In genomic region chr19:5624741-5625140, GRCh38 we compare ENCODE assay signal across 9 cellular contexts. TPM values are rescaled to one million over a fixed set of nuclear protein-coding genes. Genes with fewer than 3 reads are reported as not detected.
A peak's percentile ranks its signal among the peaks of the same experiment; 100 is the strongest.
DNase-seq lines count a peak whose midpoint lies in the region; ATAC-seq, FAIRE-seq and TF ChIP-seq lines count a peak whose summit lies in the region.
"Had no signal": no experiment of that assay in that cellular context is flagged by ENCODE, and none has a peak within 500 bp of the region (broad histone marks: within the 10 kb centered on the region; RNA-seq: fewer than 3 reads in every experiment).

No MANE protein-coding gene starts in this region.

- no peak overlapping the region for H2AFZ ChIP-seq in HepG2 (ENCODE audit: low read length)

- POLR2A ChIA-PET in HepG2 (lab: Yijun Ruan, JAX), result interaction anchor here (3.1 kb wide), 1 partner anchor 65 kb away, joined by 21 read pairs; the partner anchor contains the start of gene RPL36

- peak overlapping the region; percentile 93 for H3K4me2 ChIP-seq in HepG2 (ENCODE audit: low read depth, low read length)

- H3K27ac ChIP-seq in HepG2 (ENCODE audit: extremely low read length, insufficient read depth, low read length) (peak overlapping the region; percentile 94), tibial nerve (peak overlapping the region in 3 of 4 donors; percentile 91 to 97 (median 94)), caudate nucleus (ENCODE audit: low read depth, low read length) (no peak overlapping the region)

- TF ChIP-seq CTCF in HepG2 (CRISPR knock-in tag; IDR thresholded peaks at IDR 0.05), result no peak
- no peak for TF ChIP-seq CTCF in tibial nerve (IDR thresholded peaks at IDR 0.05)

- peak overlapping the region; percentile 96 for H3K9ac ChIP-seq in HepG2 (ENCODE audit: insufficient read depth, low read depth, low read length)

- ATAC-seq in HepG2, result no peak
- no peak for ATAC-seq in HG03521 (IDR thresholded peaks at IDR 0.05; ENCODE audit: unreplicated experiment)

- peaks cover 96% of the 10 kb centered on the region for H3K79me2 ChIP-seq in HepG2 (ENCODE audit: insufficient read depth, low read length)

- 37% methylated on average over 7 of the region's 7 CpGs for WGBS in HepG2 (ENCODE audit: low lambda C conversion rate)
- 29 to 38% methylated on average over 7 of the region's 7 CpGs for WGBS in tibial nerve, 2 donors

- FAIRE-seq in HepG2 (lab: Jason Lieb, UNC), result no peak

- H3K36me3 ChIP-seq in HepG2 (replicated peaks in 1 of 2; ENCODE audit: control insufficient read depth in 1 of 2, insufficient read depth in 2 of 2, low read length in 2 of 2) (peaks cover 16 to 47% of the 10 kb centered on the region in 2 experiments), tibial nerve (peaks cover 2 to 33% (median 15%) of the 10 kb centered on the region in 3 donors)

- peaks cover 71% of the 10 kb centered on the region for H3K4me1 Mint-ChIP-seq in activated T-cell treated with anti-CD3 and anti-CD28 coated beads, Interleukin-2, amount 50 U/mL, for 24 hours (ENCODE audit: low read depth)
- peaks cover 63% of the 10 kb centered on the region for H3K4me1 Mint-ChIP-seq in activated naive CD8-positive, alpha-beta T cell (ENCODE audit: low read depth)

- no peak for TF ChIP-seq EP300 in HepG2 (IDR thresholded peaks at IDR 0.05; ENCODE audit: low read depth in 2 of 2, low read length in 2 of 2)
- TF ChIP-seq EP300 in HepG2 (CRISPR knock-in tag; IDR thresholded peaks at IDR 0.05; ENCODE audit: borderline replicate concordance), result no peak
- no peak for TF ChIP-seq EP300 in tibial nerve (IDR thresholded peaks at IDR 0.05)

- H3K4me3 Mint-ChIP-seq in activated T-cell treated with anti-CD3 and anti-CD28 coated beads, Interleukin-2, amount 50 U/mL, for 24 hours, result peak overlapping the region; percentile 100
- peak overlapping the region; percentile 96 for H3K4me3 Mint-ChIP-seq in activated naive CD8-positive, alpha-beta T cell

- H3K4me1 ChIP-seq in HepG2 (ENCODE audit: insufficient read depth, low read length) (peaks cover 70% of the 10 kb centered on the region), tibial nerve (peaks cover 3 to 72% (median 57%) of the 10 kb centered on the region in 4 donors)

- H3K27me3 ChIP-seq in HepG2 (ENCODE audit: control insufficient read depth in 1 of 2, insufficient read depth in 2 of 2, low read length in 2 of 2) (peaks cover 0 to 7% of the 10 kb centered on the region in 2 experiments; a peak in 2 of 5 replicates), tibial nerve (no peaks in the 10 kb centered on the region)

- no peaks in the 10 kb centered on the region for H3K9me3 ChIP-seq in HepG2 (ENCODE audit: low read length)
- no peaks in the 10 kb centered on the region for H3K9me3 ChIP-seq in tibial nerve

- CTCF ChIA-PET in HepG2 (lab: Yijun Ruan, JAX; ENCODE audit: low intra/inter-chr PET ratio, low total read pairs), result no interaction called here

- peaks cover 94% of the 10 kb centered on the region for H3K36me3 Mint-ChIP-seq in activated T-cell treated with anti-CD3 and anti-CD28 coated beads, Interleukin-2, amount 50 U/mL, for 24 hours (ENCODE audit: low read depth)
- peaks cover 23% of the 10 kb centered on the region for H3K36me3 Mint-ChIP-seq in activated naive CD8-positive, alpha-beta T cell

- TF ChIP-seq RAD21 in HepG2 (CRISPR knock-in tag; IDR thresholded peaks at IDR 0.05), result no peak

- H3K27ac Mint-ChIP-seq in activated T-cell treated with anti-CD3 and anti-CD28 coated beads, Interleukin-2, amount 50 U/mL, for 24 hours, result peak overlapping the region; percentile 95
- peak overlapping the region; percentile 88 for H3K27ac Mint-ChIP-seq in activated naive CD8-positive, alpha-beta T cell

- peaks cover 44% of the 10 kb centered on the region for H4K20me1 ChIP-seq in HepG2 (ENCODE audit: insufficient read depth, low read length)

- DNase-seq in activated T-cell treated with anti-CD3 and anti-CD28 coated beads, Interleukin-2, amount 50 U/mL, for 24 hours, result no peak
- DNase-seq in activated T-cell treated with anti-CD3 and anti-CD28 coated beads, Interleukin-2, amount 50 U/mL, for 1 hour, result no peak
- DNase-seq in HepG2 (ENCODE audit: low spot score), result no peak
- no peak for DNase-seq in tibial nerve (ENCODE audit: low spot score in 2 of 2)
- no peak for DNase-seq in caudate nucleus (lab: John Stamatoyannopoulos, UW)
- DNase-seq in kidney glomerular epithelial cell (lab: John Stamatoyannopoulos, UW), result no peak
- DNase-seq: NCI-H524 treated with DMSO at 0.1 percent for 48 hours had no signal

- H3K4me3 ChIP-seq in HepG2 (replicated peaks in 1 of 3; ENCODE audit: insufficient read depth in 1 of 3, low read depth in 2 of 3, low read length in 3 of 3) (peak overlapping the region; percentile 97 to 100 (median 99)), tibial nerve (peak overlapping the region in 3 of 4 donors; percentile 66 to 89 (median 81))

- in situ Hi-C loops in HepG2 (cut with HindIII; ENCODE audit: extremely low pct_ligation_motif_present, low pct_unique_long_range_greater_than_20kb), result no loop called here

- intact Hi-C loops in HepG2 (cut with micrococcal nuclease; ENCODE audit: unreplicated experiment), result no loop called here

- H3K27me3 Mint-ChIP-seq in activated T-cell treated with anti-CD3 and anti-CD28 coated beads, Interleukin-2, amount 50 U/mL, for 24 hours, result no peaks in the 10 kb centered on the region
- no peaks in the 10 kb centered on the region for H3K27me3 Mint-ChIP-seq in activated naive CD8-positive, alpha-beta T cell

- BruUV-seq in HepG2 (replicated peaks; lab: Mats Ljungman, UMichigan), result no TSS peak

- no peaks in the 10 kb centered on the region for H3K9me3 Mint-ChIP-seq in activated T-cell treated with anti-CD3 and anti-CD28 coated beads, Interleukin-2, amount 50 U/mL, for 24 hours
- H3K9me3 Mint-ChIP-seq in activated naive CD8-positive, alpha-beta T cell (ENCODE audit: low read depth), result no peaks in the 10 kb centered on the region

- TF ChIP-seq POLR2A in HepG2 (IDR thresholded peaks at IDR 0.05; ENCODE audit: insufficient read depth in 1 of 2, low read depth in 2 of 2, low read length in 2 of 2) (no peak), tibial nerve (IDR thresholded peaks at IDR 0.05) (no peak)

RNA-seq across cellular contexts. Expression of gene SAFB, which starts 1.9 kb away (rescaled TPM):
- total RNA-seq in HepG2 (2016; rRNA removed; fragmentation: Illumina TruSeq; extraction: Trizol), result 28.4 and 43.4 TPM in 2 replicates
- total RNA-seq in HepG2 (2016; cell fraction: cytosol; rRNA removed; fragmentation: Illumina TruSeq; extraction: Trizol; ENCODE audit: low read depth), result 14.7 and 17.5 TPM in 2 replicates
- 31.2 and 39.6 TPM in 2 replicates for total RNA-seq in HepG2 (2016; cell fraction: insoluble cytoplasmic fraction; rRNA removed; fragmentation: Illumina TruSeq; extraction: Trizol)
- 15.8 and 15.9 TPM in 2 replicates for total RNA-seq in HepG2 (2016; cell fraction: membrane; rRNA removed; fragmentation: Illumina TruSeq; extraction: Trizol)
- total RNA-seq in HepG2 (2016; cell fraction: nucleus; rRNA removed; fragmentation: Illumina TruSeq; extraction: Trizol), result 52.0 and 55.7 TPM in 2 replicates
- polyA plus RNA-seq in HepG2 (2011; rRNA removed), result 21.0 and 27.2 TPM in 2 replicates
- 25.0 and 48.1 TPM in 2 replicates for polyA plus RNA-seq in HepG2 (2011; cell fraction: cytosol; rRNA removed)
- 153 and 157 TPM in 2 replicates for polyA plus RNA-seq in HepG2 (2011; cell fraction: nucleus; rRNA removed)
- 55.4 and 72.9 TPM in 2 replicates for polyA plus RNA-seq in HepG2 (2012)
- polyA plus RNA-seq in HepG2 (2016; cell fraction: cytosol; fragmentation: Illumina TruSeq; extraction: Trizol; ENCODE audit: low read depth), result 3.6 and 3.8 TPM in 2 replicates
- 67.5 and 86.2 TPM in 2 replicates for polyA plus RNA-seq in HepG2 (2016; cell fraction: insoluble cytoplasmic fraction; fragmentation: Illumina TruSeq; extraction: Trizol; ENCODE audit: low read depth)
- polyA plus RNA-seq in HepG2 (2016; cell fraction: membrane; fragmentation: Illumina TruSeq; extraction: Trizol; ENCODE audit: low read depth), result 6.0 and 7.3 TPM in 2 replicates
- 107 and 108 TPM in 2 replicates for polyA plus RNA-seq in HepG2 (2016; cell fraction: nucleus; fragmentation: Illumina TruSeq; extraction: Trizol; ENCODE audit: insufficient read depth, low read depth)
- 19.3 and 26.4 TPM in 2 replicates for polyA minus RNA-seq in HepG2 (2011; rRNA and poly(A)+ RNA removed; ENCODE audit: low replicate concordance)
- polyA minus RNA-seq in HepG2 (2011; cell fraction: cytosol; rRNA and poly(A)+ RNA removed), result 31.4 and 31.7 TPM in 2 replicates
- 66.7 and 69.6 TPM in 2 replicates for polyA minus RNA-seq in HepG2 (2011; cell fraction: nucleus; rRNA and poly(A)+ RNA removed)
- total RNA-seq in tibial nerve, result 100 to 1,000 TPM; 121 to 252 (median 129) TPM

RNA-seq across cellular contexts. Expression of gene SAFB2, which starts 2.2 kb away (rescaled TPM):
- total RNA-seq in HepG2 (2016; rRNA removed; fragmentation: Illumina TruSeq; extraction: Trizol), result 22.9 and 31.5 TPM in 2 replicates
- total RNA-seq in HepG2 (2016; cell fraction: cytosol; rRNA removed; fragmentation: Illumina TruSeq; extraction: Trizol; ENCODE audit: low read depth), result 28.6 and 30.0 TPM in 2 replicates
- total RNA-seq in HepG2 (2016; cell fraction: insoluble cytoplasmic fraction; rRNA removed; fragmentation: Illumina TruSeq; extraction: Trizol), result 16.7 and 28.5 TPM in 2 replicates
- total RNA-seq in HepG2 (2016; cell fraction: membrane; rRNA removed; fragmentation: Illumina TruSeq; extraction: Trizol), result 18.7 and 21.5 TPM in 2 replicates
- 38.9 and 43.4 TPM in 2 replicates for total RNA-seq in HepG2 (2016; cell fraction: nucleus; rRNA removed; fragmentation: Illumina TruSeq; extraction: Trizol)
- polyA plus RNA-seq in HepG2 (2011; rRNA removed), result 11.2 and 16.8 TPM in 2 replicates
- 4.4 and 7.8 TPM in 2 replicates for polyA plus RNA-seq in HepG2 (2011; cell fraction: cytosol; rRNA removed)
- polyA plus RNA-seq in HepG2 (2011; cell fraction: nucleus; rRNA removed), result 123 and 130 TPM in 2 replicates
- polyA plus RNA-seq in HepG2 (2012), result 34.2 and 41.5 TPM in 2 replicates
- polyA plus RNA-seq in HepG2 (2016; cell fraction: cytosol; fragmentation: Illumina TruSeq; extraction: Trizol; ENCODE audit: low read depth), result 7.4 and 9.0 TPM in 2 replicates
- polyA plus RNA-seq in HepG2 (2016; cell fraction: insoluble cytoplasmic fraction; fragmentation: Illumina TruSeq; extraction: Trizol; ENCODE audit: low read depth), result 37.3 and 38.4 TPM in 2 replicates
- polyA plus RNA-seq in HepG2 (2016; cell fraction: membrane; fragmentation: Illumina TruSeq; extraction: Trizol; ENCODE audit: low read depth), result 8.7 and 10.4 TPM in 2 replicates
- 110 and 111 TPM in 2 replicates for polyA plus RNA-seq in HepG2 (2016; cell fraction: nucleus; fragmentation: Illumina TruSeq; extraction: Trizol; ENCODE audit: insufficient read depth, low read depth)
- polyA minus RNA-seq in HepG2 (2011; rRNA and poly(A)+ RNA removed; ENCODE audit: low replicate concordance), result 14.4 and 17.7 TPM in 2 replicates
- 7.1 and 9.7 TPM in 2 replicates for polyA minus RNA-seq in HepG2 (2011; cell fraction: cytosol; rRNA and poly(A)+ RNA removed)
- 82.5 and 91.5 TPM in 2 replicates for polyA minus RNA-seq in HepG2 (2011; cell fraction: nucleus; rRNA and poly(A)+ RNA removed)
- total RNA-seq in tibial nerve, result 10 to 100 TPM; 58.1 to 99.8 (median 93.1) TPM

RNA-seq across cellular contexts. Expression of gene MICOS13, which starts 55.6 kb away (rescaled TPM):
- 35.4 and 37.9 TPM in 2 replicates for total RNA-seq in HepG2 (2016; rRNA removed; fragmentation: Illumina TruSeq; extraction: Trizol)
- 20.7 and 21.7 TPM in 2 replicates for total RNA-seq in HepG2 (2016; cell fraction: cytosol; rRNA removed; fragmentation: Illumina TruSeq; extraction: Trizol; ENCODE audit: low read depth)
- total RNA-seq in HepG2 (2016; cell fraction: insoluble cytoplasmic fraction; rRNA removed; fragmentation: Illumina TruSeq; extraction: Trizol), result 38.9 and 39.8 TPM in 2 replicates
- 22.9 and 26.0 TPM in 2 replicates for total RNA-seq in HepG2 (2016; cell fraction: membrane; rRNA removed; fragmentation: Illumina TruSeq; extraction: Trizol)
- total RNA-seq in HepG2 (2016; cell fraction: nucleus; rRNA removed; fragmentation: Illumina TruSeq; extraction: Trizol), result 18.4 and 19.8 TPM in 2 replicates
- polyA plus RNA-seq in HepG2 (2011; rRNA removed), result 28.8 and 40.0 TPM in 2 replicates
- polyA plus RNA-seq in HepG2 (2011; cell fraction: cytosol; rRNA removed), result 16.8 and 30.9 TPM in 2 replicates
- polyA plus RNA-seq in HepG2 (2011; cell fraction: nucleus; rRNA removed), result 13.2 and 15.1 TPM in 2 replicates
- 13.1 and 19.3 TPM in 2 replicates for polyA plus RNA-seq in HepG2 (2012)
- polyA plus RNA-seq in HepG2 (2016; cell fraction: cytosol; fragmentation: Illumina TruSeq; extraction: Trizol; ENCODE audit: low read depth), result 20.6 and 24.5 TPM in 2 replicates
- polyA plus RNA-seq in HepG2 (2016; cell fraction: insoluble cytoplasmic fraction; fragmentation: Illumina TruSeq; extraction: Trizol; ENCODE audit: low read depth), result 37.7 and 43.8 TPM in 2 replicates
- 19.5 and 22.0 TPM in 2 replicates for polyA plus RNA-seq in HepG2 (2016; cell fraction: membrane; fragmentation: Illumina TruSeq; extraction: Trizol; ENCODE audit: low read depth)
- 32.1 and 41.0 TPM in 2 replicates for polyA plus RNA-seq in HepG2 (2016; cell fraction: nucleus; fragmentation: Illumina TruSeq; extraction: Trizol; ENCODE audit: insufficient read depth, low read depth)
- 14.6 and 22.6 TPM in 2 replicates for polyA minus RNA-seq in HepG2 (2011; rRNA and poly(A)+ RNA removed; ENCODE audit: low replicate concordance)
- polyA minus RNA-seq in HepG2 (2011; cell fraction: cytosol; rRNA and poly(A)+ RNA removed), result 6.3 and 9.1 TPM in 2 replicates
- 6.0 and 7.5 TPM in 2 replicates for polyA minus RNA-seq in HepG2 (2011; cell fraction: nucleus; rRNA and poly(A)+ RNA removed)
- total RNA-seq in tibial nerve, result 10 to 100 TPM; 48.9 to 79.1 (median 65.9) TPM

RNA-seq across cellular contexts. Expression of gene HSD11B1L, which starts 56.1 kb away (rescaled TPM):
- total RNA-seq in HepG2 (2016; rRNA removed; fragmentation: Illumina TruSeq; extraction: Trizol) (2.8 TPM in 2 replicates), tibial nerve (10 to 100 TPM in 2 of 4 donors, 1 to 10 TPM in 2; 7.5 to 23.7 (median 11.6) TPM)
- total RNA-seq in HepG2 (2016; cell fraction: cytosol; rRNA removed; fragmentation: Illumina TruSeq; extraction: Trizol; ENCODE audit: low read depth), result 2.6 and 3.3 TPM in 2 replicates
- 1.6 and 2.1 TPM in 2 replicates for total RNA-seq in HepG2 (2016; cell fraction: insoluble cytoplasmic fraction; rRNA removed; fragmentation: Illumina TruSeq; extraction: Trizol)
- total RNA-seq in HepG2 (2016; cell fraction: membrane; rRNA removed; fragmentation: Illumina TruSeq; extraction: Trizol), result 3.9 and 5.5 TPM in 2 replicates
- total RNA-seq in HepG2 (2016; cell fraction: nucleus; rRNA removed; fragmentation: Illumina TruSeq; extraction: Trizol), result 0.81 and 0.94 TPM in 2 replicates
- polyA plus RNA-seq in HepG2 (2011; rRNA removed), result 3.9 and 4.6 TPM in 2 replicates
- polyA plus RNA-seq in HepG2 (2011; cell fraction: cytosol; rRNA removed), result 4.2 and 6.2 TPM in 2 replicates
- 6.3 and 7.3 TPM in 2 replicates for polyA plus RNA-seq in HepG2 (2011; cell fraction: nucleus; rRNA removed)
- 1.9 and 3.0 TPM in 2 replicates for polyA plus RNA-seq in HepG2 (2012)
- polyA plus RNA-seq in HepG2 (2016; cell fraction: cytosol; fragmentation: Illumina TruSeq; extraction: Trizol; ENCODE audit: low read depth), result 3.6 and 4.2 TPM in 2 replicates
- 2.5 and 3.3 TPM in 2 replicates for polyA plus RNA-seq in HepG2 (2016; cell fraction: insoluble cytoplasmic fraction; fragmentation: Illumina TruSeq; extraction: Trizol; ENCODE audit: low read depth)
- polyA plus RNA-seq in HepG2 (2016; cell fraction: membrane; fragmentation: Illumina TruSeq; extraction: Trizol; ENCODE audit: low read depth), result 3.3 and 3.5 TPM in 2 replicates
- 3.3 and 3.4 TPM in 2 replicates for polyA plus RNA-seq in HepG2 (2016; cell fraction: nucleus; fragmentation: Illumina TruSeq; extraction: Trizol; ENCODE audit: insufficient read depth, low read depth)
- polyA minus RNA-seq in HepG2 (2011; rRNA and poly(A)+ RNA removed; ENCODE audit: low replicate concordance), result 0.21 and 1.8 TPM in 2 replicates
- 1.1 and 3.1 TPM in 2 replicates for polyA minus RNA-seq in HepG2 (2011; cell fraction: cytosol; rRNA and poly(A)+ RNA removed)
- 0.52 and 1.1 TPM in 2 replicates for polyA minus RNA-seq in HepG2 (2011; cell fraction: nucleus; rRNA and poly(A)+ RNA removed)

RNA-seq across cellular contexts. Expression of gene TINCR, which starts 57.0 kb away (rescaled TPM):
- total RNA-seq in HepG2 (2016; rRNA removed; fragmentation: Illumina TruSeq; extraction: Trizol) (0.04 and 0.33 TPM in 2 replicates), tibial nerve (10 to 100 TPM in 1 of 4 donors, 1 to 10 TPM in 2, under 1 TPM in 1; 0.30 to 13.9 (median 5.1) TPM)
- not detected in 2 replicates for total RNA-seq in HepG2 (2016; cell fraction: cytosol; rRNA removed; fragmentation: Illumina TruSeq; extraction: Trizol; ENCODE audit: low read depth)
- total RNA-seq in HepG2 (2016; cell fraction: insoluble cytoplasmic fraction; rRNA removed; fragmentation: Illumina TruSeq; extraction: Trizol), result 0.28 and 0.39 TPM in 2 replicates
- total RNA-seq in HepG2 (2016; cell fraction: membrane; rRNA removed; fragmentation: Illumina TruSeq; extraction: Trizol), result 0.07 TPM in 1 of 2 replicates, not detected in the other
- total RNA-seq in HepG2 (2016; cell fraction: nucleus; rRNA removed; fragmentation: Illumina TruSeq; extraction: Trizol), result 0.09 TPM in 1 of 2 replicates, not detected in the other
- 0.17 and 0.30 TPM in 2 replicates for polyA plus RNA-seq in HepG2 (2011; rRNA removed)
- polyA plus RNA-seq in HepG2 (2011; cell fraction: cytosol; rRNA removed), result 0.15 and 0.22 TPM in 2 replicates
- polyA plus RNA-seq in HepG2 (2011; cell fraction: nucleus; rRNA removed), result 0.53 and 0.68 TPM in 2 replicates
- 0.08 and 0.59 TPM in 2 replicates for polyA plus RNA-seq in HepG2 (2012)
- polyA plus RNA-seq in HepG2 (2016; cell fraction: cytosol; fragmentation: Illumina TruSeq; extraction: Trizol; ENCODE audit: low read depth), result 0.03 and 0.40 TPM in 2 replicates
- polyA plus RNA-seq in HepG2 (2016; cell fraction: insoluble cytoplasmic fraction; fragmentation: Illumina TruSeq; extraction: Trizol; ENCODE audit: low read depth), result 0.17 TPM in 1 of 2 replicates, not detected in the other
- 0.12 and 0.14 TPM in 2 replicates for polyA plus RNA-seq in HepG2 (2016; cell fraction: membrane; fragmentation: Illumina TruSeq; extraction: Trizol; ENCODE audit: low read depth)
- polyA plus RNA-seq in HepG2 (2016; cell fraction: nucleus; fragmentation: Illumina TruSeq; extraction: Trizol; ENCODE audit: insufficient read depth, low read depth), result 0.12 and 0.45 TPM in 2 replicates
- polyA minus RNA-seq in HepG2 (2011; rRNA and poly(A)+ RNA removed; ENCODE audit: low replicate concordance), result 0.30 and 7.6 TPM in 2 replicates
- polyA minus RNA-seq in HepG2 (2011; cell fraction: cytosol; rRNA and poly(A)+ RNA removed), result not detected in 2 replicates
- 0.62 TPM in 1 of 2 replicates, not detected in the other for polyA minus RNA-seq in HepG2 (2011; cell fraction: nucleus; rRNA and poly(A)+ RNA removed)
